1 cellular context compared by ENCODE assay signal in the genomic region with DNA sequence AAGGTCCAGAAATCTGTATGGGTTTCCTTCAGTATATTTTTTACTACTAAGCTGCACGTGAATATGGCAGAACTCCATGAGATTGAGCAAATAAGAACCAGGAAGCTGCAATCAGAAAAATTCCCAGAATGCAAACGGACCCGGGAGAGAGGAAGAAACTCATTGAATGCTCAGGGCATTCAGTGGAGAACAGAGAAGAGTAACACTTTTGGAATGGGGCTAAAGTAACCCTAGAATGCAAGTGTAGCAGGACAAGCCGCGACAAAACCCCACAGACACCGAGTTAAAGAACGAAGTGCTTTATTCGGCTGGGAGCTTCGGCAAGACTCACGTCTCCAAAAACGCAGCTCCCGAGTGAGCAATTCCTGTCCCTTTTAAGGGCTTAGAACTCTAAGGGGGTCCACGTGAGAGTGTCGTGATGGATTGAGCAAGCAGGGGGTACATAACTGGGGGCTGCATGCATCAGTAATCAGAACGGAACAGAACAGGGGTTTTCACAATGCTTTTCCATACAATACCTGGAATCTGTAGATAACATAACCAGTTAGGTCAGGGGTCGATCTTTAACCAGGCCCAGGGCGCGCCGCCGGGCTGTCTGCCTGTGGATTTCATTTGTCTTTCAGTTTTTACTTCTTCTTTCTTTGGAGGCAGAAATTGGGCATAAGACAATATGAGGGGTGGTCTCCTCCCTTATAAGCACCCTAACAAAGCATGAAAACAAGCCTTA.
TF ChIP-seq lines count a peak whose summit lies in the region.

No MANE protein-coding gene starts in this region.

TF ChIP-seq in SK-N-SH, 30 proteins besides CTCF, POLR2A, EP300 and RAD21 (continued from another document):
- TF ChIP-seq, protein P1, sequence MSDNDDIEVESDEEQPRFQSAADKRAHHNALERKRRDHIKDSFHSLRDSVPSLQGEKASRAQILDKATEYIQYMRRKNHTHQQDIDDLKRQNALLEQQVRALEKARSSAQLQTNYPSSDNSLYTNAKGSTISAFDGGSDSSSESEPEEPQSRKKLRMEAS (IDR thresholded peaks at IDR 0.05; ENCODE audit: low read depth) = no peak
- TF ChIP-seq EZH2phosphoT487 (IDR thresholded peaks at IDR 0.05; ENCODE audit: borderline replicate concordance, low read depth) = no peak
- TF ChIP-seq MEF2A (IDR thresholded peaks at IDR 0.05; ENCODE audit: borderline replicate concordance, low read depth) = no peak
- no peak for TF ChIP-seq RCOR1 (IDR thresholded peaks at IDR 0.05; ENCODE audit: low read length)
- TF ChIP-seq FOXJ3 (CRISPR knock-in tag; IDR thresholded peaks at IDR 0.05) = no peak
- no peak for TF ChIP-seq REST (IDR thresholded peaks at IDR 0.05; ENCODE audit: low read depth, low read length)
